12 cellular contexts compared by ENCODE assay signal in the genomic region with DNA sequence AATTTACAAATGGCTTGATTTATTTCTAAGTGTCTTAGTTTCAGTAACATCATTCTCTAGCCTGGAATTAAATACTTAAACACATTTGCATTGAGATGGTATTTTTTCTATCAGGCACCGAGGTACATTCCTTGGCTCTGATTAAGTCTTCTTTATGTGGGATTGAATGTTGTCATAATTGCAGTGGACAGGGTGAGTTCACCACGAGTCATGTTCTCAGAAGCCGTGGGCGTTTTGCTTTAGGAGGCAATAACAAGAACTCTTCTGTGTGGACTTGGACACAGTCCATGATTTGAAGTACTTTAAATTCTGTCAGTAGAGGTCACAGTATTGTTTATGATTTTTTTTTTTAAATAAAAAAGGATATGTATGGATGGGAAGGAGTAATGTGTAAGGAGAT. TPM values are rescaled to one million over a fixed set of nuclear protein-coding genes. Genes with fewer than 3 reads are reported as not detected.
DNase-seq lines count a peak whose midpoint lies in the region; ATAC-seq, FAIRE-seq and TF ChIP-seq lines count a peak whose summit lies in the region.
"Had no signal": no experiment of that assay in that cellular context is flagged by ENCODE, and none has a peak within 500 bp of the region (broad histone marks: within the 10 kb centered on the region; RNA-seq: fewer than 3 reads in every experiment).

No MANE protein-coding gene starts in this region.

- in situ Hi-C loops in K562 (cut with MboI), result no loop called here

- no peaks in the 10 kb centered on the region for H3F3A ChIP-seq in MM.1S (ENCODE audit: insufficient read depth, low read length)

- H2AFZ ChIP-seq in K562 (ENCODE audit: low read depth, low read length) (no peak overlapping the region), MM.1S (ENCODE audit: low read length) (no peak overlapping the region)

- TF ChIP-seq CTCF in AG09309 (IDR thresholded peaks at IDR 0.05; ENCODE audit: control insufficient read depth, insufficient read depth, low read depth, low read length, missing control alignments), result no peak
- no peak for TF ChIP-seq CTCF in K562 (IDR thresholded peaks at IDR 0.05 in 2 of 3, conservative IDR thresholded peaks at IDR 0.05 in 1 of 3; ENCODE audit: insufficient read depth in 2 of 3, low read depth in 1 of 3, low read length in 3 of 3)
- TF ChIP-seq CTCF in MM.1S (IDR thresholded peaks at IDR 0.05; ENCODE audit: low read length), result no peak

- no TSS peak for BruUV-seq in K562 (replicated peaks; lab: Mats Ljungman, UMichigan)

- H3K9me1 ChIP-seq in K562 (ENCODE audit: control insufficient read depth, insufficient read depth, low read length), result no peaks in the 10 kb centered on the region

- H3K9me3 ChIP-seq in K562 (replicated peaks; ENCODE audit: control insufficient read depth, insufficient read depth, low read depth, low read length) (no peaks in the 10 kb centered on the region), MM.1S (replicated peaks; ENCODE audit: insufficient read depth, low read length) (no peaks in the 10 kb centered on the region)

- H3K9me2 ChIP-seq in MM.1S (replicated peaks; ENCODE audit: insufficient read depth, low read length), result no peaks in the 10 kb centered on the region

- no peak for TF ChIP-seq RAD21 in K562 (CRISPR knock-in tag; conservative IDR thresholded peaks at IDR 0.05 in 1 of 2, IDR thresholded peaks at IDR 0.05 in 1 of 2)

- no peak overlapping the region for H3K27ac ChIP-seq in K562 (ENCODE audit: extremely low read depth, low read depth, low read length)
- no peak overlapping the region for H3K27ac ChIP-seq in MM.1S (ENCODE audit: low read length)

- POLR2A ChIA-PET in K562 (lab: Yijun Ruan, JAX), result interaction anchor here (0.6 kb wide), 1 partner anchor 25 kb away, joined by 3 read pairs; no protein-coding TSS in a partner anchor

- DNase-seq in AG09309 (ENCODE audit: low read depth) (peak; percentile 66), HT-29 (ENCODE audit: low spot score) (peak; percentile 27), K562 (ENCODE audit: extremely low read depth in 1 of 4, low spot score in 3 of 4) (peak in 1 of 4 experiments; percentile 46), non-pigmented ciliary epithelial cell (ENCODE audit: low read depth) (peak; percentile 89), MM.1S (no peak), NCI-H510A treated with DMSO at 0.1 percent for 48 hours (lab: John Stamatoyannopoulos, UW) (no peak)
- DNase-seq: activated B cell treated with CpG ODN at 0.5 μM for 24 hours; effector memory CD8-positive, alpha-beta T cell; NCI-H1694 treated with DMSO at 0.1 percent for 48 hours had no signal

- H3K4me1 ChIP-seq in K562 (replicated peaks in 1 of 2; ENCODE audit: control insufficient read depth in 2 of 2, insufficient read depth in 2 of 2, low read length in 2 of 2), result no peaks in the 10 kb centered on the region
- no peaks in the 10 kb centered on the region for H3K4me1 ChIP-seq in MM.1S (ENCODE audit: low read length)

- H4K20me1 ChIP-seq in K562 (replicated peaks; ENCODE audit: control insufficient read depth, insufficient read depth, low read length) (no peaks in the 10 kb centered on the region), MM.1S (ENCODE audit: insufficient read depth, low read length) (no peaks in the 10 kb centered on the region)

- no peak overlapping the region for H3K4me3 ChIP-seq in AG09309 (ENCODE audit: control insufficient read depth, low read depth, low read length)
- no peak overlapping the region for H3K4me3 ChIP-seq in K562
- no peak overlapping the region for H3K4me3 ChIP-seq in MM.1S (ENCODE audit: low read length)

- FAIRE-seq in K562 (lab: Jason Lieb, UNC), result peak; percentile 42

- H3K27me3 ChIP-seq in K562 (ENCODE audit: control insufficient read depth in 2 of 2, insufficient read depth in 2 of 2, low read length in 2 of 2), result no peaks in the 10 kb centered on the region
- H3K27me3 ChIP-seq in MM.1S (replicated peaks; ENCODE audit: insufficient read depth, low read length), result no peaks in the 10 kb centered on the region

- 0% methylated on average over 4 of the region's 4 CpGs for WGBS in K562 (ENCODE audit: insufficient coverage, low coverage, missing lambda C conversion rate)

- no peak for ATAC-seq in K562
- no peak for ATAC-seq in GM18502 (IDR thresholded peaks at IDR 0.05; ENCODE audit: poor library complexity, unreplicated experiment)
- ATAC-seq in GM21528 (IDR thresholded peaks at IDR 0.05; ENCODE audit: low FRiP score, unreplicated experiment), result no peak
- ATAC-seq: effector memory CD8-positive, alpha-beta T cell; naive thymus-derived CD4-positive, alpha-beta T cell had no signal

- intact Hi-C loops in K562 (cut with micrococcal nuclease), result no loop called here

- TF ChIP-seq POLR2A in K562 (conservative IDR thresholded peaks at IDR 0.05), result no peak

- H3K4me2 ChIP-seq in K562 (ENCODE audit: insufficient read depth, low read length) (no peak overlapping the region), MM.1S (ENCODE audit: low read depth, low read length) (no peak overlapping the region)

- TF ChIP-seq EP300 in K562 (IDR thresholded peaks at IDR 0.05; ENCODE audit: low read length), result no peak

- H3K9ac ChIP-seq in K562 (ENCODE audit: insufficient read depth in 1 of 2, low read depth in 2 of 2, low read length in 2 of 2) (no peak overlapping the region), MM.1S (ENCODE audit: low read length) (no peak overlapping the region)

- H3K79me2 ChIP-seq in K562 (ENCODE audit: control insufficient read depth, insufficient read depth, low read length), result no peaks in the 10 kb centered on the region
- no peaks in the 10 kb centered on the region for H3K79me2 ChIP-seq in MM.1S (ENCODE audit: low read length)

- CTCF ChIA-PET in K562 (lab: Yijun Ruan, JAX; ENCODE audit: low intra/inter-chr PET ratio), result no interaction called here

- H3K36me3 ChIP-seq in K562 (ENCODE audit: control insufficient read depth, insufficient read depth, low read length) (no peaks in the 10 kb centered on the region), MM.1S (replicated peaks; ENCODE audit: insufficient read depth, low read length) (no peaks in the 10 kb centered on the region)

TF ChIP-seq in K562, 482 proteins besides CTCF, POLR2A, EP300 and RAD21:
- no peak for TF ChIP-seq PHB (CRISPR knock-in tag; IDR thresholded peaks at IDR 0.05)
- peak; percentile 79 for TF ChIP-seq EGR1 (conservative IDR thresholded peaks at IDR 0.05)
TF ChIP-seq in K562: peak in this region for 1.

RNA-seq across cellular contexts. Expression of a gene that starts 57.1 kb away (rescaled TPM):
- 0.21 TPM in 1 of 2 replicates, not detected in the other for total RNA-seq in HT-29 (2014; rRNA removed; shearing (Covaris generic))
- total RNA-seq in K562 (2011; cell fraction: chromatin; rRNA removed; ENCODE audit: low replicate concordance), result 2.8 and 3.7 TPM in 2 replicates
- total RNA-seq in K562 (2011; cell fraction: nucleolus; rRNA removed), result 1.7 and 2.0 TPM in 2 replicates
- total RNA-seq in K562 (2011; cell fraction: nucleoplasm; rRNA removed), result 1.1 and 1.2 TPM in 2 replicates
- total RNA-seq in K562 (2014; rRNA removed) (1.0 and 1.3 TPM in 2 replicates), K562 (2014; rRNA removed; fragmentation: Illumina TruSeq; extraction: Trizol) (3.0 and 3.1 TPM in 2 replicates), K562 (2015; rRNA removed; fragmentation: Illumina TruSeq; extraction: Trizol) (3.9 and 4.1 TPM in 2 replicates), K562 (2021) (2.0 and 2.6 TPM in 2 replicates)
- polyA plus RNA-seq in K562 (2011; rRNA removed) (8.1 and 10.4 TPM in 2 replicates), K562 (2014; fragmentation: Illumina TruSeq; extraction: Trizol) (2.6 and 3.1 TPM in 2 replicates), K562 (2014; fragmentation: Nextera tagmentation; extraction: Ambion mirVana) (1 to 10 TPM; 2.4 to 3.0 TPM), K562 (2014; rRNA removed) (1.7 TPM in 2 replicates)
- polyA plus RNA-seq in K562 (2011; cell fraction: cytosol; rRNA removed), result 1.0 and 4.2 TPM in 2 replicates
- 4.8 and 12.6 TPM in 2 replicates for polyA plus RNA-seq in K562 (2011; cell fraction: nucleus; rRNA removed)
- polyA plus RNA-seq in K562 (2012), result 3.1 and 3.2 TPM in 2 replicates
- polyA minus RNA-seq in K562 (2011; rRNA and poly(A)+ RNA removed), result 5.8 and 11.0 TPM in 2 replicates
- polyA minus RNA-seq in K562 (2011; cell fraction: cytosol; rRNA and poly(A)+ RNA removed), result 1.5 and 2.2 TPM in 2 replicates
- 3.6 and 11.2 TPM in 2 replicates for polyA minus RNA-seq in K562 (2011; cell fraction: nucleus; rRNA and poly(A)+ RNA removed)
- total RNA-seq: activated B cell treated with CpG ODN at 0.5 μM for 24 hours had no signal

Comparison
In these comparisons a context has a peak if more than half of its experiments do, and no peak if none do; other contexts are left out.
1. DNase-seq: peak in AG09309 (single experiment), HT-29 (single experiment) and non-pigmented ciliary epithelial cell (single experiment); none in MM.1S (single experiment) and NCI-H510A treated with DMSO at 0.1 percent for 48 hours (single experiment).